In genomic region chr11:81634483-81634882, GRCh38 we compare ENCODE assay signal across 7 cellular contexts.
"Had no signal": no experiment of that assay in that cellular context is flagged by ENCODE, and none has a peak within 500 bp of the region (broad histone marks: within the 10 kb centered on the region; RNA-seq: fewer than 3 reads in every experiment).

No MANE protein-coding gene starts in this region.

- H3K9ac ChIP-seq: GM23248 had no signal

- H3K27ac Mint-ChIP-seq: IgD-negative memory B cell had no signal

- DNase-seq: GM23248, GOT3, H7, HCEC 1CT, KBM-7 had no signal

- H3K4me1 Mint-ChIP-seq: IgD-negative memory B cell had no signal

- H2AFZ ChIP-seq: GM23248 had no signal

- H3K4me3 Mint-ChIP-seq: IgD-negative memory B cell had no signal

- H3K36me3 Mint-ChIP-seq: IgD-negative memory B cell had no signal

- H3K27ac ChIP-seq: GM23248, HL-60 had no signal

- H3K4me3 ChIP-seq: GM23248 had no signal

- H3K27me3 Mint-ChIP-seq: IgD-negative memory B cell had no signal
